In the genomic region with DNA sequence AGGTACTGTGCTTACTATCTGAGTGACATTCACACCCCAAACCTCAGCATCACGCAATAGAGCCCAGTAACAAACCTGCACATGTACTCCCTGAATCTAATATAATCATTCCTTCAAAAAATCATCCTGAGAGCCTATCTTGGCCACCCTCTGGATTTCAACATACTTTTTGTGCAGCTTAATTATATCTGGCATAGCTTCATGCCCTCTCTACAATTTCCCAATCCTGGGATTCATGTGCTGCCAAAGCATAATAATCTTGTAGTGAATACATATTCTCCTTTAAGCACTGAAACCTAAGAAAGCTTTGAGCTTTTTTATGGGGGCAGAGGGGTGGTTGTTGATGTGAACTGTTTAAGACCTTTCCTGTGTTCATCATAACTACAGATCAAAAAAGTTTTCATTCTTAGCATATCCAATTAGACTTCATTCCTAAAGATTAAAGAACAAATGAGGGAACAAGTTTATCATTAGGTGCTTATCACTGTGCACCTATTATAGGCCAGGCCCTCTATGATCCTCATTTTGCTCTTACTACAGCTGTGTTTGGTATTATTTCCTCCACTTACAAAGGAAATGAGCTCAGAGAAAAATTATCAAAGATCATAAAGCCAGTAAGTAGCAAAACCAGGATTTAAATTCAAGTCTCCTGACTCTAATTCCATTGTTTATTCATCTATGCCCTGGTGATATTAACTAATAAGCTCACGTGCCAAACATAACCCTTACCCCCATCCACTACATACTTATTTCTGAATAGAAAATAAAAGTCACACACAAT, we compare ENCODE assay signal across 31 cellular contexts. TPM values are rescaled to one million over a fixed set of nuclear protein-coding genes. Genes with fewer than 3 reads are reported as not detected.
DNase-seq lines count a peak whose midpoint lies in the region; ATAC-seq and TF ChIP-seq lines count a peak whose summit lies in the region.
"Had no signal": no experiment of that assay in that cellular context is flagged by ENCODE, and none has a peak within 500 bp of the region (broad histone marks: within the 10 kb centered on the region; RNA-seq: fewer than 3 reads in every experiment).

No MANE protein-coding gene starts in this region.

- no peak overlapping the region for H3K9ac ChIP-seq in HCT116 (ENCODE audit: low read length)
- H3K9ac ChIP-seq: BLaER1 had no signal

- H2AFZ ChIP-seq in HCT116 (ENCODE audit: low read depth, low read length, poor library complexity, severe bottlenecking): no peak overlapping the region

- no peaks in the 10 kb centered on the region for H3K27me3 Mint-ChIP-seq in nephron progenitor cell (ENCODE audit: low read depth, poor library complexity)

- H3K4me1 ChIP-seq in HCT116 (ENCODE audit: control insufficient read depth in 1 of 2, insufficient read depth in 2 of 2, low read length in 2 of 2) (no peaks in the 10 kb centered on the region), SJCRH30 (no peaks in the 10 kb centered on the region)
- H3K4me1 ChIP-seq: ascending aorta, BLaER1, esophagus squamous epithelium, transverse colon had no signal

- H3K9me3 ChIP-seq in HCT116 (ENCODE audit: control insufficient read depth in 1 of 2, insufficient read depth in 1 of 2, low read depth in 1 of 2, low read length in 2 of 2): no peaks in the 10 kb centered on the region
- no peaks in the 10 kb centered on the region for H3K9me3 ChIP-seq in SJCRH30 (replicated peaks)
- H3K9me3 ChIP-seq: ascending aorta, BLaER1, esophagus squamous epithelium, HAP-1, neutrophil, transverse colon had no signal

- ATAC-seq in HCT116 (no peak), HG02970 (IDR thresholded peaks at IDR 0.05; ENCODE audit: low FRiP score, unreplicated experiment) (no peak)
- ATAC-seq: left lobe of liver, Panc1 had no signal

- peaks cover 74% of the 10 kb centered on the region for H3K36me3 Mint-ChIP-seq in nephron progenitor cell (ENCODE audit: low read depth)

- CTCF ChIA-PET in HCT116 (lab: Charles Lee): interaction anchor here (1.1 kb wide), 1 partner anchor 427 kb away, joined by 4 read pairs; no protein-coding TSS in a partner anchor

- H3K4me2 ChIP-seq in HCT116 (ENCODE audit: low read length): no peak overlapping the region
- H3K4me2 ChIP-seq: BLaER1 had no signal

- H3K27me3 ChIP-seq in HCT116 (ENCODE audit: insufficient read depth, low read length) (no peaks in the 10 kb centered on the region), SJCRH30 (no peaks in the 10 kb centered on the region)
- H3K27me3 ChIP-seq: ascending aorta, BLaER1, esophagus squamous epithelium, neutrophil, transverse colon had no signal

- H3K27ac Mint-ChIP-seq in nephron progenitor cell: peak overlapping the region; percentile 96

- no peaks in the 10 kb centered on the region for H3K9me3 Mint-ChIP-seq in nephron progenitor cell

- H3K36me3 ChIP-seq in HCT116 (ENCODE audit: control insufficient read depth in 1 of 2, insufficient read depth in 2 of 2, low read length in 2 of 2) (peaks cover 5 to 12% of the 10 kb centered on the region in 2 experiments; a peak in 3 of 4 replicates), SJCRH30 (peaks cover 13% of the 10 kb centered on the region)
- H3K36me3 ChIP-seq: transverse colon had no signal

- H3K9me2 ChIP-seq in HCT116 (ENCODE audit: insufficient read depth): no peaks in the 10 kb centered on the region

- no peak for TF ChIP-seq RAD21 in HCT116 (IDR thresholded peaks at IDR 0.05; ENCODE audit: low read depth)

- POLR2A ChIA-PET in HCT116 (lab: Charles Lee): no interaction called here

- no peak for TF ChIP-seq POLR2A in HCT116 (IDR thresholded peaks at IDR 0.05; ENCODE audit: borderline replicate concordance, extremely low read depth, insufficient read depth, insufficient read length)

- H3K79me2 ChIP-seq in HCT116 (ENCODE audit: insufficient read depth, low read length): no peaks in the 10 kb centered on the region; the same call in 1 of the 2 replicates

- BruUV-seq in HCT116 (replicated peaks; lab: Mats Ljungman, UMichigan): TSS peak; percentile 2

- peaks cover 4% of the 10 kb centered on the region; the same call in 1 of the 2 replicates for H4K20me1 ChIP-seq in HCT116 (ENCODE audit: insufficient read depth)

- no peak for TF ChIP-seq CTCF in AG10803 (conservative IDR thresholded peaks at IDR 0.05; ENCODE audit: low read length)
- no peak for TF ChIP-seq CTCF in HCT116 (IDR thresholded peaks at IDR 0.05 in 2 of 3, conservative IDR thresholded peaks at IDR 0.05 in 1 of 3; ENCODE audit: borderline replicate concordance in 1 of 3, insufficient read depth in 1 of 3, low read depth in 2 of 3, low read length in 2 of 3)
- TF ChIP-seq CTCF in nephron progenitor cell (IDR thresholded peaks at IDR 0.05): no peak

- intact Hi-C loops in HCT116 (cut with micrococcal nuclease): no loop called here

- H3K27ac ChIP-seq in HCT116 (ENCODE audit: low read depth, low read length): no peak overlapping the region
- H3K27ac ChIP-seq in SJCRH30: no peak overlapping the region
- H3K27ac ChIP-seq: ascending aorta, BLaER1, esophagus squamous epithelium, neutrophil, transverse colon had no signal

- RAD21 ChIA-PET in HCT116 (lab: Charles Lee; ENCODE audit: low non-redundant PET in 1 of 2, low total read pairs in 2 of 2, uncharacterized antibody in 2 of 2, unreplicated experiment in 2 of 2): no interaction called here

- no peak overlapping the region for H3K4me3 Mint-ChIP-seq in nephron progenitor cell

- H3K4me1 Mint-ChIP-seq in nephron progenitor cell: peaks cover 5% of the 10 kb centered on the region

- DNase-seq in AG10803 (ENCODE audit: low read depth): peak; percentile 11
- no peak for DNase-seq in HCT116 (ENCODE audit: low read depth, low spot score)
- peak; percentile 51 for DNase-seq in dermis blood vessel endothelial cell
- no peak for DNase-seq in nephron progenitor cell
- DNase-seq in SJCRH30: no peak
- DNase-seq in GM03348 (ENCODE audit: low spot score): no peak
- DNase-seq: activated CD4-positive, alpha-beta T cell treated with anti-CD3 and anti-CD28 coated beads, Interleukin-2, amount 50 U/mL, for 48 hours; activated CD8-positive, alpha-beta memory T cell treated with anti-CD3 and anti-CD28 coated beads, Interleukin-2, amount 50 U/mL, for 48 hours; activated gamma-delta T cell treated with Interleukin-2 at 50 U/mL for 16 hours; caudate nucleus; COR-L47; cortex of kidney; esophagus squamous epithelium; GDM1; KG1; mesenchymal stem cell; NCI-H1417; NCI-H2081 treated with DMSO at 0.1 percent for 48 hours; NCI-H345; SHP77 treated with DMSO at 0.1 percent for 48 hours; small intestine; stimulated activated CD4-positive, alpha-beta T cell treated with anti-CD3 and anti-CD28 coated beads, Interleukin-2, amount 100 ng/mL, for 24 hours; SW 1271; transverse colon had no signal

- H3K4me3 ChIP-seq in AG10803 (ENCODE audit: low read length) (no peak overlapping the region), HCT116 (replicated peaks in 1 of 2; ENCODE audit: low read depth in 1 of 2, low read length in 2 of 2) (no peak overlapping the region), SJCRH30 (no peak overlapping the region)
- H3K4me3 ChIP-seq: ascending aorta, BLaER1, esophagus squamous epithelium, HAP-1, transverse colon had no signal

TF ChIP-seq in HCT116, 20 proteins besides CTCF, POLR2A, EP300 and RAD21:
- no peak for TF ChIP-seq YY1 (IDR thresholded peaks at IDR 0.05; ENCODE audit: extremely low read depth, insufficient replicate concordance, low read depth, low read length)
- TF ChIP-seq, protein P1, sequence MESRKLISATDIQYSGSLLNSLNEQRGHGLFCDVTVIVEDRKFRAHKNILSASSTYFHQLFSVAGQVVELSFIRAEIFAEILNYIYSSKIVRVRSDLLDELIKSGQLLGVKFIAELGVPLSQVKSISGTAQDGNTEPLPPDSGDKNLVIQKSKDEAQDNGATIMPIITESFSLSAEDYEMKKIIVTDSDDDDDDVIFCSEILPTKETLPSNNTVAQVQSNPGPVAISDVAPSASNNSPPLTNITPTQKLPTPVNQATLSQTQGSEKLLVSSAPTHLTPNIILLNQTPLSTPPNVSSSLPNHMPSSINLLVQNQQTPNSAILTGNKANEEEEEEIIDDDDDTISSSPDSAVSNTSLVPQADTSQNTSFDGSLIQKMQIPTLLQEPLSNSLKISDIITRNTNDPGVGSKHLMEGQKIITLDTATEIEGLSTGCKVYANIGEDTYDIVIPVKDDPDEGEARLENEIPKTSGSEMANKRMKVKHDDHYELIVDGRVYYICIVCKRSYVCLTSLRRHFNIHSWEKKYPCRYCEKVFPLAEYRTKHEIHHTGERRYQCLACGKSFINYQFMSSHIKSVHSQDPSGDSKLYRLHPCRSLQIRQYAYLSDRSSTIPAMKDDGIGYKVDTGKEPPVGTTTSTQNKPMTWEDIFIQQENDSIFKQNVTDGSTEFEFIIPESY (IDR thresholded peaks at IDR 0.05; ENCODE audit: extremely low read depth, insufficient replicate concordance, low read length): no peak
- TF ChIP-seq FOSL1 (IDR thresholded peaks at IDR 0.05; ENCODE audit: low read depth): no peak
- no peak for TF ChIP-seq ELF1 (IDR thresholded peaks at IDR 0.05; ENCODE audit: borderline replicate concordance, low read depth)
- no peak for TF ChIP-seq EZH2phosphoT487 (IDR thresholded peaks at IDR 0.05; ENCODE audit: borderline replicate concordance)
- no peak for TF ChIP-seq ZNF274 (IDR thresholded peaks at IDR 0.05; ENCODE audit: low read depth, low read length)
- no peak for TF ChIP-seq POLR2AphosphoS5 (IDR thresholded peaks at IDR 0.05; ENCODE audit: low read depth, low read length)
- no peak for TF ChIP-seq SIN3A (IDR thresholded peaks at IDR 0.05; ENCODE audit: low read depth)
- no peak for TF ChIP-seq CBX3 (IDR thresholded peaks at IDR 0.05; ENCODE audit: low read depth)
- TF ChIP-seq JUND (IDR thresholded peaks at IDR 0.05): no peak
- TF ChIP-seq EZH2 (IDR thresholded peaks at IDR 0.05): no peak
- TF ChIP-seq, protein P2, sequence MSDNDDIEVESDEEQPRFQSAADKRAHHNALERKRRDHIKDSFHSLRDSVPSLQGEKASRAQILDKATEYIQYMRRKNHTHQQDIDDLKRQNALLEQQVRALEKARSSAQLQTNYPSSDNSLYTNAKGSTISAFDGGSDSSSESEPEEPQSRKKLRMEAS (IDR thresholded peaks at IDR 0.05): no peak

RNA-seq across cellular contexts. Expression of a gene that starts 51.2 kb away (rescaled TPM):
- total RNA-seq in HCT116 (2021; ENCODE audit: unreplicated experiment) (179 TPM), dermis blood vessel endothelial cell (99.3 and 136 TPM in 2 replicates)
- 46.1 and 56.8 TPM in 2 replicates for polyA plus RNA-seq in HCT116 (2012)
- total RNA-seq in SJCRH30 (2014; rRNA removed; shearing (Covaris generic)): 87.6 and 105 TPM in 2 replicates

Comparison
In these comparisons a context has a peak if more than half of its experiments do, and no peak if none do; other contexts are left out.
1. DNase-seq: peak in AG10803 (single experiment) and dermis blood vessel endothelial cell (single experiment); none in HCT116 (single experiment), nephron progenitor cell (single experiment), SJCRH30 (0 of 2) and GM03348 (single experiment).